ENCODE assay signal across 1 cellular context in the genomic region with DNA sequence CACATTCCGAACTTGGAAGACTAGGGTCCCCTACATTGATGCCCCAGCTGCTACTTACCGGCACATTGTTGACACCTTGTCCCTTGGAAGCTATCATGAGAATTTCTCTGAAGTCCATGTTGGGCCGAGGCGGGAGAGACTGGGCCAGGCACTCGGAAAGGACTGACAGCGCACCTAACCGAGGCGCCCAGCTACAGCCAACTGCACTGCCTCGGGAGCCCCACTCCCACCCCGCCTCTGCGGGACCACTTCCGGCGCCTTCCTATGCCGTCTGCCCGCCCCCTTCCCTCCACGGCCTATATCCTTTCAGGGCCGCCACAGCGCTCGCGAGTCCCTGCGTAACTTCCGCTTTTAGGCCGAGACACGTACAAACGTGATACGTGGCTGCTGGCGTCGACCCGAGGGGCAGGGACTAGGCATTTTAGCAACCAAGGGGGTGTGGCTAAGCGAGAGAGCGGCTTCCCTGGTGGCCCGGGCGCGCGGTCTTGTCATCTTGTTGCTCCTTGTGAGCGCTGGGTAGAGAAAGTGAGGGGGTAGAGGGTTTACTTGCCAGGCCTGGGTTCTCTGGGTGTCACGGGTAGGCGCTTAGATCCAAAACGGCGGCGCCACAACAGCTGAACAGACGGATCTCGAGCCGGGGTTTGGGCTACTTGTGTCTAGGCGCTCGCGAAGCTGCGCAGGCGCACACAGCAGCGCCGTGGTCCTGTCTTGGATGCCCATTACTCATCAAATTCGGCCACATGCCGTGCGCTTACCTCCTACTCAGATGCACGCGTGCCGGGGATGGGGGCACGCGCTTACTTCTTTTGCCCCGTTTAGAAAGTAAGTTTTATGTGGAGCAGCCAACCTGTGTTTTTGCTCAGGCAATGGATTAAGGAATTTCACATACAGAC.
TF ChIP-seq lines count a peak whose summit lies in the region.

A gene with protein sequence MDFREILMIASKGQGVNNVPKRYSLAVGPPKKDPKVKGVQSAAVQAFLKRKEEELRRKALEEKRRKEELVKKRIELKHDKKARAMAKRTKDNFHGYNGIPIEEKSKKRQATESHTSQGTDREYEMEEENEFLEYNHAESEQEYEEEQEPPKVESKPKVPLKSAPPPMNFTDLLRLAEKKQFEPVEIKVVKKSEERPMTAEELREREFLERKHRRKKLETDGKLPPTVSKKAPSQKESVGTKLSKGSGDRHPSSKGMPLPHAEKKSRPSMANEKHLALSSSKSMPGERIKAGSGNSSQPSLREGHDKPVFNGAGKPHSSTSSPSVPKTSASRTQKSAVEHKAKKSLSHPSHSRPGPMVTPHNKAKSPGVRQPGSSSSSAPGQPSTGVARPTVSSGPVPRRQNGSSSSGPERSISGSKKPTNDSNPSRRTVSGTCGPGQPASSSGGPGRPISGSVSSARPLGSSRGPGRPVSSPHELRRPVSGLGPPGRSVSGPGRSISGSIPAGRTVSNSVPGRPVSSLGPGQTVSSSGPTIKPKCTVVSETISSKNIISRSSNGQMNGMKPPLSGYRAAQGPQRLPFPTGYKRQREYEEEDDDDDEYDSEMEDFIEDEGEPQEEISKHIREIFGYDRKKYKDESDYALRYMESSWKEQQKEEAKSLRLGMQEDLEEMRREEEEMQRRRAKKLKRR (minus strand): TSS at position 203 of the 893 bp plus-strand sequence. CDS start 85 bp downstream, at position 118.

TF ChIP-seq in HepG2, 621 proteins besides CTCF, POLR2A, EP300 and RAD21 (continued from another document and continues in another):
- no peak for TF ChIP-seq ZNF781 (CRISPR knock-in tag; IDR thresholded peaks at IDR 0.05; ENCODE audit: borderline replicate concordance, not compliant biosample characterization)
- peak; percentile 77 for TF ChIP-seq ZNF883 (CRISPR knock-in tag; IDR thresholded peaks at IDR 0.05; ENCODE audit: not compliant biosample characterization)
- no peak for TF ChIP-seq ZNF850 (CRISPR knock-in tag; conservative IDR thresholded peaks at IDR 0.05)
- peak; percentile 83 for TF ChIP-seq TAF1 (CRISPR knock-in tag; IDR thresholded peaks at IDR 0.05)
- no peak for TF ChIP-seq PTBP1 (IDR thresholded peaks at IDR 0.05; ENCODE audit: low read depth, low read length, poor library complexity, severe bottlenecking)
- TF ChIP-seq TOPORS (CRISPR knock-in tag; IDR thresholded peaks at IDR 0.05): 0 out of 2 replicates have a peak, but pooled peaks have one; percentile 45
- TF ChIP-seq KMT2A (CRISPR knock-in tag; IDR thresholded peaks at IDR 0.05): peak; percentile 93
- TF ChIP-seq PCBP1 (IDR thresholded peaks at IDR 0.05; ENCODE audit: borderline replicate concordance, low read depth, low read length): 0 out of 2 replicates have a peak, but pooled peaks have one; percentile 59
- TF ChIP-seq ZNF619 (CRISPR knock-in tag; IDR thresholded peaks at IDR 0.05): no peak
- no peak for TF ChIP-seq ZSCAN21 (CRISPR knock-in tag; IDR thresholded peaks at IDR 0.05; ENCODE audit: borderline replicate concordance)
- peak; percentile 41; the same call in 1 of the 2 replicates for TF ChIP-seq IRF9 (CRISPR knock-in tag; IDR thresholded peaks at IDR 0.05; ENCODE audit: borderline replicate concordance)
- TF ChIP-seq, protein P1, sequence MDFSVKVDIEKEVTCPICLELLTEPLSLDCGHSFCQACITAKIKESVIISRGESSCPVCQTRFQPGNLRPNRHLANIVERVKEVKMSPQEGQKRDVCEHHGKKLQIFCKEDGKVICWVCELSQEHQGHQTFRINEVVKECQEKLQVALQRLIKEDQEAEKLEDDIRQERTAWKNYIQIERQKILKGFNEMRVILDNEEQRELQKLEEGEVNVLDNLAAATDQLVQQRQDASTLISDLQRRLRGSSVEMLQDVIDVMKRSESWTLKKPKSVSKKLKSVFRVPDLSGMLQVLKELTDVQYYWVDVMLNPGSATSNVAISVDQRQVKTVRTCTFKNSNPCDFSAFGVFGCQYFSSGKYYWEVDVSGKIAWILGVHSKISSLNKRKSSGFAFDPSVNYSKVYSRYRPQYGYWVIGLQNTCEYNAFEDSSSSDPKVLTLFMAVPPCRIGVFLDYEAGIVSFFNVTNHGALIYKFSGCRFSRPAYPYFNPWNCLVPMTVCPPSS (IDR thresholded peaks at IDR 0.05): no peak
- TF ChIP-seq HNRNPK (IDR thresholded peaks at IDR 0.05; ENCODE audit: low read depth, low read length, poor library complexity, severe bottlenecking): no peak
- 0 out of 2 replicates have a peak, but pooled peaks have one; percentile 56 for TF ChIP-seq ZNF614 (CRISPR knock-in tag; IDR thresholded peaks at IDR 0.05; ENCODE audit: borderline replicate concordance)
- TF ChIP-seq, protein P2, sequence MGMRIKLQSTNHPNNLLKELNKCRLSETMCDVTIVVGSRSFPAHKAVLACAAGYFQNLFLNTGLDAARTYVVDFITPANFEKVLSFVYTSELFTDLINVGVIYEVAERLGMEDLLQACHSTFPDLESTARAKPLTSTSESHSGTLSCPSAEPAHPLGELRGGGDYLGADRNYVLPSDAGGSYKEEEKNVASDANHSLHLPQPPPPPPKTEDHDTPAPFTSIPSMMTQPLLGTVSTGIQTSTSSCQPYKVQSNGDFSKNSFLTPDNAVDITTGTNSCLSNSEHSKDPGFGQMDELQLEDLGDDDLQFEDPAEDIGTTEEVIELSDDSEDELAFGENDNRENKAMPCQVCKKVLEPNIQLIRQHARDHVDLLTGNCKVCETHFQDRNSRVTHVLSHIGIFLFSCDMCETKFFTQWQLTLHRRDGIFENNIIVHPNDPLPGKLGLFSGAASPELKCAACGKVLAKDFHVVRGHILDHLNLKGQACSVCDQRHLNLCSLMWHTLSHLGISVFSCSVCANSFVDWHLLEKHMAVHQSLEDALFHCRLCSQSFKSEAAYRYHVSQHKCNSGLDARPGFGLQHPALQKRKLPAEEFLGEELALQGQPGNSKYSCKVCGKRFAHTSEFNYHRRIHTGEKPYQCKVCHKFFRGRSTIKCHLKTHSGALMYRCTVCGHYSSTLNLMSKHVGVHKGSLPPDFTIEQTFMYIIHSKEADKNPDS (CRISPR knock-in tag; IDR thresholded peaks at IDR 0.05): no peak
- TF ChIP-seq ZNF598 (CRISPR knock-in tag; IDR thresholded peaks at IDR 0.05; ENCODE audit: borderline replicate concordance): no peak; the same call in 1 of the 2 replicates
- TF ChIP-seq CENPT (CRISPR knock-in tag; IDR thresholded peaks at IDR 0.05; ENCODE audit: low read depth): no peak
- TF ChIP-seq, protein P3, sequence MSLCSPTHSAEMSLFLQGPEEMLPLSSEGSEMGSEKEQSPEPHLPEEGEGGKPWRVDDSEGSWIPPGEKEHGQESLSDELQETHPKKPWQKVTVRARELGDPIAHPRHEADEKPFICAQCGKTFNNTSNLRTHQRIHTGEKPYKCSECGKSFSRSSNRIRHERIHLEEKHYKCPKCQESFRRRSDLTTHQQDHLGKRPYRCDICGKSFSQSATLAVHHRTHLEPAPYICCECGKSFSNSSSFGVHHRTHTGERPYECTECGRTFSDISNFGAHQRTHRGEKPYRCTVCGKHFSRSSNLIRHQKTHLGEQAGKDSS (CRISPR knock-in tag; IDR thresholded peaks at IDR 0.05; ENCODE audit: borderline replicate concordance, low read depth): no peak; the same call in 1 of the 2 replicates
- peak; percentile 37; the same call in 1 of the 2 replicates for TF ChIP-seq CEBPG (CRISPR knock-in tag; IDR thresholded peaks at IDR 0.05)
- TF ChIP-seq SMARCC2 (IDR thresholded peaks at IDR 0.05): no peak
- TF ChIP-seq JUN (CRISPR knock-in tag; IDR thresholded peaks at IDR 0.05): no peak
- peak; percentile 97 for TF ChIP-seq SPEN (CRISPR knock-in tag; IDR thresholded peaks at IDR 0.05; ENCODE audit: low read depth)
- TF ChIP-seq, protein P4, sequence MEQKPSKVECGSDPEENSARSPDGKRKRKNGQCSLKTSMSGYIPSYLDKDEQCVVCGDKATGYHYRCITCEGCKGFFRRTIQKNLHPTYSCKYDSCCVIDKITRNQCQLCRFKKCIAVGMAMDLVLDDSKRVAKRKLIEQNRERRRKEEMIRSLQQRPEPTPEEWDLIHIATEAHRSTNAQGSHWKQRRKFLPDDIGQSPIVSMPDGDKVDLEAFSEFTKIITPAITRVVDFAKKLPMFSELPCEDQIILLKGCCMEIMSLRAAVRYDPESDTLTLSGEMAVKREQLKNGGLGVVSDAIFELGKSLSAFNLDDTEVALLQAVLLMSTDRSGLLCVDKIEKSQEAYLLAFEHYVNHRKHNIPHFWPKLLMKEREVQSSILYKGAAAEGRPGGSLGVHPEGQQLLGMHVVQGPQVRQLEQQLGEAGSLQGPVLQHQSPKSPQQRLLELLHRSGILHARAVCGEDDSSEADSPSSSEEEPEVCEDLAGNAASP (CRISPR knock-in tag; IDR thresholded peaks at IDR 0.05; ENCODE audit: borderline replicate concordance): no peak
- no peak for TF ChIP-seq ZNF644 (CRISPR knock-in tag; IDR thresholded peaks at IDR 0.05; ENCODE audit: low read depth)
- TF ChIP-seq ZSCAN25 (CRISPR knock-in tag; IDR thresholded peaks at IDR 0.05): no peak; the same call in 1 of the 2 replicates
- TF ChIP-seq KDM5A (IDR thresholded peaks at IDR 0.05; ENCODE audit: borderline replicate concordance, low read length): peak; percentile 92
- TF ChIP-seq, protein P5, sequence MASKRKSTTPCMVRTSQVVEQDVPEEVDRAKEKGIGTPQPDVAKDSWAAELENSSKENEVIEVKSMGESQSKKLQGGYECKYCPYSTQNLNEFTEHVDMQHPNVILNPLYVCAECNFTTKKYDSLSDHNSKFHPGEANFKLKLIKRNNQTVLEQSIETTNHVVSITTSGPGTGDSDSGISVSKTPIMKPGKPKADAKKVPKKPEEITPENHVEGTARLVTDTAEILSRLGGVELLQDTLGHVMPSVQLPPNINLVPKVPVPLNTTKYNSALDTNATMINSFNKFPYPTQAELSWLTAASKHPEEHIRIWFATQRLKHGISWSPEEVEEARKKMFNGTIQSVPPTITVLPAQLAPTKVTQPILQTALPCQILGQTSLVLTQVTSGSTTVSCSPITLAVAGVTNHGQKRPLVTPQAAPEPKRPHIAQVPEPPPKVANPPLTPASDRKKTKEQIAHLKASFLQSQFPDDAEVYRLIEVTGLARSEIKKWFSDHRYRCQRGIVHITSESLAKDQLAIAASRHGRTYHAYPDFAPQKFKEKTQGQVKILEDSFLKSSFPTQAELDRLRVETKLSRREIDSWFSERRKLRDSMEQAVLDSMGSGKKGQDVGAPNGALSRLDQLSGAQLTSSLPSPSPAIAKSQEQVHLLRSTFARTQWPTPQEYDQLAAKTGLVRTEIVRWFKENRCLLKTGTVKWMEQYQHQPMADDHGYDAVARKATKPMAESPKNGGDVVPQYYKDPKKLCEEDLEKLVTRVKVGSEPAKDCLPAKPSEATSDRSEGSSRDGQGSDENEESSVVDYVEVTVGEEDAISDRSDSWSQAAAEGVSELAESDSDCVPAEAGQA (IDR thresholded peaks at IDR 0.05; ENCODE audit: low read depth): peak; percentile 100
- TF ChIP-seq, protein P5 (CRISPR knock-in tag; IDR thresholded peaks at IDR 0.05; ENCODE audit: borderline replicate concordance): no peak
- peak; percentile 92; the same call in 1 of the 2 replicates for TF ChIP-seq REPIN1 (CRISPR knock-in tag; IDR thresholded peaks at IDR 0.05; ENCODE audit: borderline replicate concordance, low read depth)
- TF ChIP-seq, protein P6, sequence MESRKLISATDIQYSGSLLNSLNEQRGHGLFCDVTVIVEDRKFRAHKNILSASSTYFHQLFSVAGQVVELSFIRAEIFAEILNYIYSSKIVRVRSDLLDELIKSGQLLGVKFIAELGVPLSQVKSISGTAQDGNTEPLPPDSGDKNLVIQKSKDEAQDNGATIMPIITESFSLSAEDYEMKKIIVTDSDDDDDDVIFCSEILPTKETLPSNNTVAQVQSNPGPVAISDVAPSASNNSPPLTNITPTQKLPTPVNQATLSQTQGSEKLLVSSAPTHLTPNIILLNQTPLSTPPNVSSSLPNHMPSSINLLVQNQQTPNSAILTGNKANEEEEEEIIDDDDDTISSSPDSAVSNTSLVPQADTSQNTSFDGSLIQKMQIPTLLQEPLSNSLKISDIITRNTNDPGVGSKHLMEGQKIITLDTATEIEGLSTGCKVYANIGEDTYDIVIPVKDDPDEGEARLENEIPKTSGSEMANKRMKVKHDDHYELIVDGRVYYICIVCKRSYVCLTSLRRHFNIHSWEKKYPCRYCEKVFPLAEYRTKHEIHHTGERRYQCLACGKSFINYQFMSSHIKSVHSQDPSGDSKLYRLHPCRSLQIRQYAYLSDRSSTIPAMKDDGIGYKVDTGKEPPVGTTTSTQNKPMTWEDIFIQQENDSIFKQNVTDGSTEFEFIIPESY (CRISPR knock-in tag; IDR thresholded peaks at IDR 0.05): 0 out of 2 replicates have a peak, but pooled peaks have one; percentile 12
- TF ChIP-seq ZNF343 (CRISPR knock-in tag; IDR thresholded peaks at IDR 0.05): peak; percentile 77
- no peak for TF ChIP-seq GTF3A (CRISPR knock-in tag; conservative IDR thresholded peaks at IDR 0.05)
- TF ChIP-seq ZNF841 (CRISPR knock-in tag; IDR thresholded peaks at IDR 0.05; ENCODE audit: borderline replicate concordance): no peak
- peak; percentile 74; the same call in 1 of the 2 replicates for TF ChIP-seq SNAPC2 (CRISPR knock-in tag; IDR thresholded peaks at IDR 0.05)
- TF ChIP-seq XBP1 (CRISPR knock-in tag; IDR thresholded peaks at IDR 0.05): no peak
- TF ChIP-seq ZBTB42 (CRISPR knock-in tag; IDR thresholded peaks at IDR 0.05): 0 out of 2 replicates have a peak, but pooled peaks have one; percentile 82
- TF ChIP-seq RBFOX2 (IDR thresholded peaks at IDR 0.05; ENCODE audit: low read depth, low read length): peak; percentile 90
- TF ChIP-seq NFE2L1 (CRISPR knock-in tag; IDR thresholded peaks at IDR 0.05; ENCODE audit: borderline replicate concordance): peak; percentile 71; the same call in 1 of the 2 replicates
- no peak for TF ChIP-seq ZNF367 (CRISPR knock-in tag; IDR thresholded peaks at IDR 0.05; ENCODE audit: borderline replicate concordance)
- 0 out of 2 replicates have a peak, but pooled peaks have one; percentile 16 for TF ChIP-seq ARNT2 (CRISPR knock-in tag; IDR thresholded peaks at IDR 0.05; ENCODE audit: low read depth)
- TF ChIP-seq ZSCAN9 (CRISPR knock-in tag; IDR thresholded peaks at IDR 0.05; ENCODE audit: borderline replicate concordance): no peak
